ENCODE assay signal across 8 cellular contexts in the genomic region with DNA sequence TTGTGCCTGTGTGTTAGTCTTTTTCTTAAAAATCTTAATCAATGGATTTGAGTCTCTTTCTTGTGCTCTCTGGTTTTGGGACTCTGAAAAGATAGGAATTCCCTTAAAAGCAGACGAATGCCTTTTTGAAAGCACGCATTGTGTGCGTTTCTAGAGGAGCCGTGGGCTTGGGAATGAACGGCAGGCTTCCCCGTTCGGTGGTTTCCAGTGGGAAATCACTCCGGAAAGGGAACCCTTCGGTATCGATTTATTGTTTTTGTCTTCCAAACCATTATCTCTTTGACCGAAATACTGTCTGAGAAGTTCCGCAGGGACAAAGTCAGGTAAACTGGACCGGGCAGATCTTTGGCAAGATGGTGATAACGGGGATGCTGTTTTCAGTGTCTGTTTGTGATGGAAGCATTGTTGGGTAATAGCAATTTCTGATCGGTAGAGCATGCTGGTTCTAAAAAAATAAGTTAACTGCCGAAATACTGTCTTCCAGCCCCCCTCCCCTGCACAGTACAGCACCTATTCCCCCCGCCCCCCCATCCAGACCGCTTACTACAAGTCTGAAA. TPM values are rescaled to one million over a fixed set of nuclear protein-coding genes. Genes with fewer than 3 reads are reported as not detected.
DNase-seq lines count a peak whose midpoint lies in the region; ATAC-seq, FAIRE-seq and TF ChIP-seq lines count a peak whose summit lies in the region.

No MANE protein-coding gene starts in this region.

- H3K4me1 Mint-ChIP-seq in CD8-positive, alpha-beta memory T cell: peaks cover 3 to 9% (median 8%) of the 10 kb centered on the region in 3 donors
- peaks cover 10% of the 10 kb centered on the region for H3K4me1 Mint-ChIP-seq in chondrocyte (ENCODE audit: low read depth)

- H3K4me3 ChIP-seq in CD8-positive, alpha-beta memory T cell (ENCODE audit: low read length): peak overlapping the region; percentile 22
- H3K4me3 ChIP-seq in Loucy (ENCODE audit: low read length, poor library complexity, severe bottlenecking) (peak overlapping the region; percentile 94), mucosa of stomach (ENCODE audit: low read length) (peak overlapping the region; percentile 32)

- no peak for ATAC-seq in GM19035 (IDR thresholded peaks at IDR 0.05; ENCODE audit: unreplicated experiment)

- H3K9me3 ChIP-seq in CD8-positive, alpha-beta memory T cell (ENCODE audit: low read length): no peaks in the 10 kb centered on the region
- H3K9me3 ChIP-seq in Loucy (ENCODE audit: insufficient read depth, low read depth, low read length): no peaks in the 10 kb centered on the region
- no peaks in the 10 kb centered on the region for H3K9me3 ChIP-seq in mucosa of stomach (ENCODE audit: control insufficient read depth, low read length)

- H3K4me1 ChIP-seq in CD8-positive, alpha-beta memory T cell (ENCODE audit: insufficient read depth, low read length): peaks cover 4% of the 10 kb centered on the region
- peaks cover 53% of the 10 kb centered on the region for H3K4me1 ChIP-seq in Loucy (ENCODE audit: insufficient read depth, low read length, poor library complexity, severe bottlenecking)
- H3K4me1 ChIP-seq in mucosa of stomach (ENCODE audit: control insufficient read depth, insufficient read depth, low read length): peaks cover 15% of the 10 kb centered on the region

- no peaks in the 10 kb centered on the region for H3K9me3 Mint-ChIP-seq in CD8-positive, alpha-beta memory T cell
- H3K9me3 Mint-ChIP-seq in chondrocyte (ENCODE audit: low read depth): no peaks in the 10 kb centered on the region

- DNase-seq in CD8-positive, alpha-beta memory T cell: no peak
- no peak for DNase-seq in chondrocyte (ENCODE audit: low spot score)
- no peak for DNase-seq in H54 (ENCODE audit: insufficient read length, low spot score)
- DNase-seq in DMS153 (lab: John Stamatoyannopoulos, UW): no peak
- DNase-seq in OCI-M1 (lab: John Stamatoyannopoulos, UW): no peak

- H3K79me2 ChIP-seq in Loucy (ENCODE audit: insufficient read depth, low read length): peaks cover 56% of the 10 kb centered on the region

- H3K4me2 ChIP-seq in Loucy (ENCODE audit: low read depth, low read length, poor library complexity, severe bottlenecking): peak overlapping the region; percentile 91

- TF ChIP-seq CTCF in Loucy (conservative IDR thresholded peaks at IDR 0.05; ENCODE audit: low read length): no peak; the same call in 1 of the 2 replicates
- peak; percentile 16 for TF ChIP-seq CTCF in chondrocyte (IDR thresholded peaks at IDR 0.05)

- H3K27ac ChIP-seq in CD8-positive, alpha-beta memory T cell (ENCODE audit: low read depth, low read length): no peak overlapping the region

- FAIRE-seq in H54 (lab: Jason Lieb, UNC): no peak

- peaks cover 25% of the 10 kb centered on the region for H4K20me1 ChIP-seq in Loucy (ENCODE audit: insufficient read depth, low read length, poor library complexity, severe bottlenecking)

- H3K27me3 Mint-ChIP-seq in CD8-positive, alpha-beta memory T cell: peaks cover 2 to 13% of the 10 kb centered on the region in 2 donors
- H3K27me3 Mint-ChIP-seq in chondrocyte (ENCODE audit: low read depth): no peaks in the 10 kb centered on the region

- H3K27me3 ChIP-seq in CD8-positive, alpha-beta memory T cell (ENCODE audit: insufficient read depth, low read length, poor library complexity, severe bottlenecking): no peaks in the 10 kb centered on the region
- no peaks in the 10 kb centered on the region for H3K27me3 ChIP-seq in Loucy (ENCODE audit: insufficient read depth, low read length, poor library complexity, severe bottlenecking)
- peaks cover 10% of the 10 kb centered on the region for H3K27me3 ChIP-seq in mucosa of stomach (ENCODE audit: control insufficient read depth, insufficient read depth, low read length)

- no peaks in the 10 kb centered on the region for H3K9me2 ChIP-seq in Loucy (replicated peaks; ENCODE audit: low read depth, low read length)

- POLR2A ChIA-PET in CD8-positive, alpha-beta memory T cell (lab: Charles Lee): no interaction called here

- no peaks in the 10 kb centered on the region for H3K36me3 ChIP-seq in CD8-positive, alpha-beta memory T cell (ENCODE audit: insufficient read depth, low read length)
- no peaks in the 10 kb centered on the region for H3K36me3 ChIP-seq in Loucy (ENCODE audit: insufficient read depth, low read length)
- no peaks in the 10 kb centered on the region for H3K36me3 ChIP-seq in mucosa of stomach (ENCODE audit: control insufficient read depth, insufficient read depth, low read length)

- peaks cover 0 to 1% (median 0%) of the 10 kb centered on the region in 3 donors for H3K36me3 Mint-ChIP-seq in CD8-positive, alpha-beta memory T cell
- H3K36me3 Mint-ChIP-seq in chondrocyte (ENCODE audit: low read depth): no peaks in the 10 kb centered on the region

- CTCF ChIA-PET in CD8-positive, alpha-beta memory T cell (lab: Charles Lee): no interaction called here

- peak overlapping the region in 6 of 8 donors; percentile 21 to 87 (median 63) for H3K27ac Mint-ChIP-seq in CD8-positive, alpha-beta memory T cell
- H3K27ac Mint-ChIP-seq in chondrocyte (ENCODE audit: unreplicated experiment): no peak overlapping the region

- no peaks in the 10 kb centered on the region for H3F3A ChIP-seq in Loucy (ENCODE audit: low read depth)

- no peak for TF ChIP-seq POLR2A in H54 (IDR thresholded peaks at IDR 0.05; ENCODE audit: low read depth, low read length)

- H3K4me3 Mint-ChIP-seq in CD8-positive, alpha-beta memory T cell: peak overlapping the region in 1 of 7 donors; percentile 88
- no peak overlapping the region for H3K4me3 Mint-ChIP-seq in chondrocyte (ENCODE audit: unreplicated experiment)

- H2AFZ ChIP-seq in Loucy (ENCODE audit: low read length): peak overlapping the region; percentile 74; the same call in 1 of the 2 replicates

- H3K9ac ChIP-seq in Loucy (ENCODE audit: low read depth, low read length, poor library complexity, severe bottlenecking): peak overlapping the region; percentile 92
- H3K9ac ChIP-seq in mucosa of stomach (ENCODE audit: low read length): peak overlapping the region; percentile 53

RNA-seq across cellular contexts. Expression of gene SETBP1, which starts 0.4 kb away (rescaled TPM):
- 10 to 100 TPM; 13.9 to 14.1 TPM for total RNA-seq in CD8-positive, alpha-beta memory T cell
- polyA plus RNA-seq in CD8-positive, alpha-beta memory T cell: 0.22 TPM
- total RNA-seq in chondrocyte: 28.8 to 44.5 TPM (median 29.3 TPM) in 3 replicates

Comparison
In these comparisons a context has a peak if more than half of its experiments do, and no peak if none do; other contexts are left out.
1. H3K4me3 ChIP-seq: peak in every context shown above with its lines; median percentile 94 in Loucy; 32 in mucosa of stomach; 22 in CD8-positive, alpha-beta memory T cell.